1 cellular context compared by ENCODE assay signal in the genomic region with DNA sequence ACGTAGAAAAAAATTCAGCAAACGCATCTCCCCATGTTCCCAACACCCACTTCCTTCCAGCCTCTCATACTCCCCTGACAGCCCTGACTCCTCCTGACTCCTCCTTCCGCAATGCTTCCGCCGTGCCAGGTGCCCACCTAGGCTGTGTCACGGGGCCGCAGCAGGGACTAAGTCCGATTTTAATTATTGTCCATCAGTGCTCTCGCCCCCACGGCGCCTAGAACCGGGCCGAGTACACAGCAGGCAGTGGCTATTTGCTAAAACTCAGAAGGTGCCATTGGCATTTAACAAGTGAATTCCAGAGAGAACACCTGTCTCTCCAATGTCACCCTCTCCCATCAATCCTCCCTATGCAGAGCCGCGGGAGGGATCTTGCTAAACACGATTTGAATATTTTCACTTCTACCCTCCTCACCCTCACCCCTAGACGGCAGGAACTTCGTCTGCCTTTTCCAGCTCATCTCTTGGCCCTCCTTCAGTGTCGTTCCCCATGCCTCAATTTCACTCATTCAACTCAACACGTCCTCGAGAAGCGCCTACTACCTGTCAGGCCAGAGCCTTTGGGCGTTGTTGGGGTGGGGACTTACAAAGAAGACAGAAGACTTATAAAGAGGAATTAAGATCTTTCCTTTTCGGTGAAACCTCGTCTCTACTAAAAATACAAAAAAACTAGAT.
A peak's percentile ranks its signal among the peaks of the same experiment; 100 is the strongest.
TF ChIP-seq lines count a peak whose summit lies in the region.

No MANE protein-coding gene starts in this region.

TF ChIP-seq in K562, 482 proteins besides CTCF, POLR2A, EP300 and RAD21 (continued from another document and continues in another):
- peak in 1 of 2 experiments; percentile 36; a peak in 1 of 4 replicates for TF ChIP-seq KDM1A (IDR thresholded peaks at IDR 0.05)
- no peak for TF ChIP-seq ATF2 (CRISPR knock-in tag; IDR thresholded peaks at IDR 0.05)
- TF ChIP-seq FOXA1 (IDR thresholded peaks at IDR 0.05; ENCODE audit: borderline replicate concordance) = no peak
- no peak for TF ChIP-seq ZNF311 (CRISPR knock-in tag; IDR thresholded peaks at IDR 0.05)
- TF ChIP-seq RBBP5 (IDR thresholded peaks at IDR 0.05; ENCODE audit: borderline replicate concordance, insufficient read depth, low read length, poor library complexity, severe bottlenecking) = peak; percentile 34
- TF ChIP-seq HLTF (IDR thresholded peaks at IDR 0.05) = 0 out of 2 replicates have a peak, but pooled peaks have one; percentile 5
- TF ChIP-seq ZNF224 (CRISPR knock-in tag; IDR thresholded peaks at IDR 0.05) = no peak
- peak; percentile 29 for TF ChIP-seq PKNOX1 (IDR thresholded peaks at IDR 0.05)
- 0 out of 2 replicates have a peak, but pooled peaks have one; percentile 8 for TF ChIP-seq ZBTB2 (IDR thresholded peaks at IDR 0.05)
- TF ChIP-seq ZNF444 (CRISPR knock-in tag; IDR thresholded peaks at IDR 0.05) = no peak
- TF ChIP-seq PHF8 (IDR thresholded peaks at IDR 0.05; ENCODE audit: borderline replicate concordance, low read length) = peak; percentile 27; the same call in 1 of the 2 replicates
- no peak for TF ChIP-seq PHTF2 (CRISPR knock-in tag; IDR thresholded peaks at IDR 0.05)
- no peak for TF ChIP-seq TAF1 (IDR thresholded peaks at IDR 0.05; ENCODE audit: control insufficient read depth, extremely low read depth, insufficient read depth, low read length, severe bottlenecking)
- TF ChIP-seq SREBF1 (IDR thresholded peaks at IDR 0.05; ENCODE audit: borderline replicate concordance, low read depth, low read length) = no peak
- TF ChIP-seq SAP30 (IDR thresholded peaks at IDR 0.05; ENCODE audit: borderline replicate concordance, insufficient read depth, low read depth, low read length, poor library complexity, severe bottlenecking) = peak; percentile 42
- 0 out of 2 replicates have a peak, but pooled peaks have one; percentile 7 for TF ChIP-seq GABPA (tag; conservative IDR thresholded peaks at IDR 0.05; ENCODE audit: low read depth)
- 0 out of 2 replicates have a peak, but pooled peaks have one; percentile 2 for TF ChIP-seq ZNF263 (CRISPR knock-in tag; IDR thresholded peaks at IDR 0.05; ENCODE audit: borderline replicate concordance)
- no peak for TF ChIP-seq SRSF7 (optimal IDR thresholded peaks at IDR 0.05; ENCODE audit: low read depth, low read length)
- no peak for TF ChIP-seq MBD2 (IDR thresholded peaks at IDR 0.05; ENCODE audit: borderline replicate concordance, low read depth)
- 0 out of 2 replicates have a peak, but pooled peaks have one; percentile 1 for TF ChIP-seq SMARCA5 (IDR thresholded peaks at IDR 0.05)
- TF ChIP-seq BRD4 (IDR thresholded peaks at IDR 0.05) = no peak
- TF ChIP-seq ZNF75A (CRISPR knock-in tag; IDR thresholded peaks at IDR 0.05) = no peak
- TF ChIP-seq MAFF (IDR thresholded peaks at IDR 0.05; ENCODE audit: low read length) = no peak
- TF ChIP-seq, protein P1, sequence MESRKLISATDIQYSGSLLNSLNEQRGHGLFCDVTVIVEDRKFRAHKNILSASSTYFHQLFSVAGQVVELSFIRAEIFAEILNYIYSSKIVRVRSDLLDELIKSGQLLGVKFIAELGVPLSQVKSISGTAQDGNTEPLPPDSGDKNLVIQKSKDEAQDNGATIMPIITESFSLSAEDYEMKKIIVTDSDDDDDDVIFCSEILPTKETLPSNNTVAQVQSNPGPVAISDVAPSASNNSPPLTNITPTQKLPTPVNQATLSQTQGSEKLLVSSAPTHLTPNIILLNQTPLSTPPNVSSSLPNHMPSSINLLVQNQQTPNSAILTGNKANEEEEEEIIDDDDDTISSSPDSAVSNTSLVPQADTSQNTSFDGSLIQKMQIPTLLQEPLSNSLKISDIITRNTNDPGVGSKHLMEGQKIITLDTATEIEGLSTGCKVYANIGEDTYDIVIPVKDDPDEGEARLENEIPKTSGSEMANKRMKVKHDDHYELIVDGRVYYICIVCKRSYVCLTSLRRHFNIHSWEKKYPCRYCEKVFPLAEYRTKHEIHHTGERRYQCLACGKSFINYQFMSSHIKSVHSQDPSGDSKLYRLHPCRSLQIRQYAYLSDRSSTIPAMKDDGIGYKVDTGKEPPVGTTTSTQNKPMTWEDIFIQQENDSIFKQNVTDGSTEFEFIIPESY (CRISPR knock-in tag; IDR thresholded peaks at IDR 0.05) = 0 out of 2 replicates have a peak, but pooled peaks have one; percentile 5
- 0 out of 2 replicates have a peak, but pooled peaks have one; percentile 9 for TF ChIP-seq EHMT2 (IDR thresholded peaks at IDR 0.05)
- TF ChIP-seq XRCC3 (IDR thresholded peaks at IDR 0.05) = no peak
- TF ChIP-seq, protein P2, sequence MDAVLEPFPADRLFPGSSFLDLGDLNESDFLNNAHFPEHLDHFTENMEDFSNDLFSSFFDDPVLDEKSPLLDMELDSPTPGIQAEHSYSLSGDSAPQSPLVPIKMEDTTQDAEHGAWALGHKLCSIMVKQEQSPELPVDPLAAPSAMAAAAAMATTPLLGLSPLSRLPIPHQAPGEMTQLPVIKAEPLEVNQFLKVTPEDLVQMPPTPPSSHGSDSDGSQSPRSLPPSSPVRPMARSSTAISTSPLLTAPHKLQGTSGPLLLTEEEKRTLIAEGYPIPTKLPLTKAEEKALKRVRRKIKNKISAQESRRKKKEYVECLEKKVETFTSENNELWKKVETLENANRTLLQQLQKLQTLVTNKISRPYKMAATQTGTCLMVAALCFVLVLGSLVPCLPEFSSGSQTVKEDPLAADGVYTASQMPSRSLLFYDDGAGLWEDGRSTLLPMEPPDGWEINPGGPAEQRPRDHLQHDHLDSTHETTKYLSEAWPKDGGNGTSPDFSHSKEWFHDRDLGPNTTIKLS (IDR thresholded peaks at IDR 0.05; ENCODE audit: borderline replicate concordance, low read depth) = peak; percentile 19; the same call in 1 of the 2 replicates
- no peak for TF ChIP-seq JUND (IDR thresholded peaks at IDR 0.05; ENCODE audit: borderline replicate concordance, low read depth, low read length)
- no peak for TF ChIP-seq JUND (tag; IDR thresholded peaks at IDR 0.05; ENCODE audit: borderline replicate concordance, low read depth, low read length)
- no peak for TF ChIP-seq HNRNPH1 (optimal IDR thresholded peaks at IDR 0.05; ENCODE audit: low read depth, low read length)
- TF ChIP-seq MLLT1 (IDR thresholded peaks at IDR 0.05) = peak in 1 of 2 experiments; percentile 21; a peak in 1 of 4 replicates
- TF ChIP-seq GATAD2A (IDR thresholded peaks at IDR 0.05) = peak; percentile 12; the same call in 1 of the 2 replicates
- TF ChIP-seq, protein P3, sequence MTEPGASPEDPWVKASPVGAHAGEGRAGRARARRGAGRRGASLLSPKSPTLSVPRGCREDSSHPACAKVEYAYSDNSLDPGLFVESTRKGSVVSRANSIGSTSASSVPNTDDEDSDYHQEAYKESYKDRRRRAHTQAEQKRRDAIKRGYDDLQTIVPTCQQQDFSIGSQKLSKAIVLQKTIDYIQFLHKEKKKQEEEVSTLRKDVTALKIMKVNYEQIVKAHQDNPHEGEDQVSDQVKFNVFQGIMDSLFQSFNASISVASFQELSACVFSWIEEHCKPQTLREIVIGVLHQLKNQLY (CRISPR knock-in tag; conservative IDR thresholded peaks at IDR 0.05) = no peak
- TF ChIP-seq CXXC5 (CRISPR knock-in tag; IDR thresholded peaks at IDR 0.05) = no peak
